ENCODE assay signal across 1 cellular context in the genomic region with DNA sequence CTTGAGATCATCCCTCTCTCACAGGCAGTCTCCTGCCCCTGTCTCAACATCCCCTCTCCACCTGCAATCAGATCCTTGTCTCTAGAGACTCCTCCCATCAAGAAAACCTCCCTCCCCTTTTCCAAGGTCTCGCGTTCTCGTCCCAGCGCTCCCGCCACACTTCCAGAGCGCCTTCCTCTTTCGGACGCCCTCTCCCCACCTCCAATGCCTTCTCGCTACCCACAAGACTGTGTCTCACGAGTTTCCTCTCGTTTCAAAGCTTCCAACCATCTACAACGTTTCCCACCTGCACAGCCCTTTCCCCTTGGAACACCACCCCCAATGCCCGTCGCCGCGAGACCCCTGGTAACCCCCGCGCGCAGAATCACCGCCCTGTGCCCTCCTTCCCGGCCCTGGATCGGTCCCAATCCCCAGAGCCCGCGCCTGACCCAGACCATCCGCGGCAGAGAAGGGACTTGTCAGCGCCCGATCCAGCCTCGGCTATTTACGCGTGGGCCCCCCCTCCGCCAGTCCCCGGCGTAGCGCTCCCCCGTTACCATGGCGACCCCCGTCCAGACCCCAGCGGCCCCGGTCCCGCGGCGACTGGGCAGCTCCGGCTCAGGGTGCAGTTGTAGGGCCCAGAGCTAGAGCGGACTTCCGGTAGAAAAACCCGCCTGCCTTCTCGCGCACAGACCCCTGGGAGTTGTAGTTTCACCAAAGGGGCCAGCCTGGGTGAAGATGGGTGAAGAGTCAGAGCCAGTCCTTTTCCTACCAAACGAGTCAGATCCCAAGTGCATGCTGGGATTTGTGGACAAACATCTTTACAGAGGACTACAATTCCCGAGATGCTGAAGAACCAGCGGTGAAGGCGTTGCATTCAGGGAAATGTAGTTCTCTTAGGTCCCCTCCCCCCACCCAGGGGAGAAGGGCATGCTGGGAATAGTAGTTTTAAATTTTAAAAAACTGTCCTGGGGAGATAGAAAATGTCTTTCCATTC.
TF ChIP-seq lines count a peak whose summit lies in the region.

A gene (minus strand): TSS at position 619 of the 976 bp plus-strand sequence. CDS start 80 bp downstream, at position 539.

TF ChIP-seq in K562, 482 proteins besides CTCF, POLR2A, EP300 and RAD21 (continued from another document and continues in another):
- TF ChIP-seq HNRNPLL (IDR thresholded peaks at IDR 0.05; ENCODE audit: low read depth, low read length, poor library complexity, severe bottlenecking) = peak; percentile 37
- TF ChIP-seq SRSF7 (optimal IDR thresholded peaks at IDR 0.05; ENCODE audit: low read depth, low read length) = no peak
- TF ChIP-seq, protein P1, sequence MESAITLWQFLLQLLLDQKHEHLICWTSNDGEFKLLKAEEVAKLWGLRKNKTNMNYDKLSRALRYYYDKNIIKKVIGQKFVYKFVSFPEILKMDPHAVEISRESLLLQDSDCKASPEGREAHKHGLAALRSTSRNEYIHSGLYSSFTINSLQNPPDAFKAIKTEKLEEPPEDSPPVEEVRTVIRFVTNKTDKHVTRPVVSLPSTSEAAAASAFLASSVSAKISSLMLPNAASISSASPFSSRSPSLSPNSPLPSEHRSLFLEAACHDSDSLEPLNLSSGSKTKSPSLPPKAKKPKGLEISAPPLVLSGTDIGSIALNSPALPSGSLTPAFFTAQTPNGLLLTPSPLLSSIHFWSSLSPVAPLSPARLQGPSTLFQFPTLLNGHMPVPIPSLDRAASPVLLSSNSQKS (CRISPR knock-in tag; IDR thresholded peaks at IDR 0.05) = no peak
- TF ChIP-seq, protein P2, sequence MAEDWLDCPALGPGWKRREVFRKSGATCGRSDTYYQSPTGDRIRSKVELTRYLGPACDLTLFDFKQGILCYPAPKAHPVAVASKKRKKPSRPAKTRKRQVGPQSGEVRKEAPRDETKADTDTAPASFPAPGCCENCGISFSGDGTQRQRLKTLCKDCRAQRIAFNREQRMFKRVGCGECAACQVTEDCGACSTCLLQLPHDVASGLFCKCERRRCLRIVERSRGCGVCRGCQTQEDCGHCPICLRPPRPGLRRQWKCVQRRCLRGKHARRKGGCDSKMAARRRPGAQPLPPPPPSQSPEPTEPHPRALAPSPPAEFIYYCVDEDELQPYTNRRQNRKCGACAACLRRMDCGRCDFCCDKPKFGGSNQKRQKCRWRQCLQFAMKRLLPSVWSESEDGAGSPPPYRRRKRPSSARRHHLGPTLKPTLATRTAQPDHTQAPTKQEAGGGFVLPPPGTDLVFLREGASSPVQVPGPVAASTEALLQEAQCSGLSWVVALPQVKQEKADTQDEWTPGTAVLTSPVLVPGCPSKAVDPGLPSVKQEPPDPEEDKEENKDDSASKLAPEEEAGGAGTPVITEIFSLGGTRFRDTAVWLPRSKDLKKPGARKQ (CRISPR knock-in tag; IDR thresholded peaks at IDR 0.05) = no peak
- peak; percentile 98 for TF ChIP-seq ZNF143 (CRISPR knock-in tag; IDR thresholded peaks at IDR 0.05)
- peak; percentile 43; the same call in 1 of the 2 replicates for TF ChIP-seq ZNF384 (IDR thresholded peaks at IDR 0.05; ENCODE audit: low read depth, low read length)
- TF ChIP-seq, protein P3, sequence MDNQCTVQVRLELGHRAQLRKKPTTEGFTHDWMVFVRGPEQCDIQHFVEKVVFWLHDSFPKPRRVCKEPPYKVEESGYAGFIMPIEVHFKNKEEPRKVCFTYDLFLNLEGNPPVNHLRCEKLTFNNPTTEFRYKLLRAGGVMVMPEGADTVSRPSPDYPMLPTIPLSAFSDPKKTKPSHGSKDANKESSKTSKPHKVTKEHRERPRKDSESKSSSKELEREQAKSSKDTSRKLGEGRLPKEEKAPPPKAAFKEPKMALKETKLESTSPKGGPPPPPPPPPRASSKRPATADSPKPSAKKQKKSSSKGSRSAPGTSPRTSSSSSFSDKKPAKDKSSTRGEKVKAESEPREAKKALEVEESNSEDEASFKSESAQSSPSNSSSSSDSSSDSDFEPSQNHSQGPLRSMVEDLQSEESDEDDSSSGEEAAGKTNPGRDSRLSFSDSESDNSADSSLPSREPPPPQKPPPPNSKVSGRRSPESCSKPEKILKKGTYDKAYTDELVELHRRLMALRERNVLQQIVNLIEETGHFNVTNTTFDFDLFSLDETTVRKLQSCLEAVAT (IDR thresholded peaks at IDR 0.05) = peak; percentile 9 to 51; a peak in 1 of 4 replicates
- TF ChIP-seq, protein P4, sequence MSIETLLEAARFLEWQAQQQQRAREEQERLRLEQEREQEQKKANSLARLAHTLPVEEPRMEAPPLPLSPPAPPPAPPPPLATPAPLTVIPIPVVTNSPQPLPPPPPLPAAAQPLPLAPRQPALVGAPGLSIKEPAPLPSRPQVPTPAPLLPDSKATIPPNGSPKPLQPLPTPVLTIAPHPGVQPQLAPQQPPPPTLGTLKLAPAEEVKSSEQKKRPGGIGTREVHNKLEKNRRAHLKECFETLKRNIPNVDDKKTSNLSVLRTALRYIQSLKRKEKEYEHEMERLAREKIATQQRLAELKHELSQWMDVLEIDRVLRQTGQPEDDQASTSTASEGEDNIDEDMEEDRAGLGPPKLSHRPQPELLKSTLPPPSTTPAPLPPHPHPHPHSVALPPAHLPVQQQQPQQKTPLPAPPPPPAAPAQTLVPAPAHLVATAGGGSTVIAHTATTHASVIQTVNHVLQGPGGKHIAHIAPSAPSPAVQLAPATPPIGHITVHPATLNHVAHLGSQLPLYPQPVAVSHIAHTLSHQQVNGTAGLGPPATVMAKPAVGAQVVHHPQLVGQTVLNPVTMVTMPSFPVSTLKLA (conservative IDR thresholded peaks at IDR 0.05) = peak in 1 of 2 experiments; percentile 78; a peak in 2 of 4 replicates
- TF ChIP-seq BDP1 (IDR thresholded peaks at IDR 0.05; ENCODE audit: insufficient read depth, insufficient read length) = no peak
- TF ChIP-seq, protein P5, sequence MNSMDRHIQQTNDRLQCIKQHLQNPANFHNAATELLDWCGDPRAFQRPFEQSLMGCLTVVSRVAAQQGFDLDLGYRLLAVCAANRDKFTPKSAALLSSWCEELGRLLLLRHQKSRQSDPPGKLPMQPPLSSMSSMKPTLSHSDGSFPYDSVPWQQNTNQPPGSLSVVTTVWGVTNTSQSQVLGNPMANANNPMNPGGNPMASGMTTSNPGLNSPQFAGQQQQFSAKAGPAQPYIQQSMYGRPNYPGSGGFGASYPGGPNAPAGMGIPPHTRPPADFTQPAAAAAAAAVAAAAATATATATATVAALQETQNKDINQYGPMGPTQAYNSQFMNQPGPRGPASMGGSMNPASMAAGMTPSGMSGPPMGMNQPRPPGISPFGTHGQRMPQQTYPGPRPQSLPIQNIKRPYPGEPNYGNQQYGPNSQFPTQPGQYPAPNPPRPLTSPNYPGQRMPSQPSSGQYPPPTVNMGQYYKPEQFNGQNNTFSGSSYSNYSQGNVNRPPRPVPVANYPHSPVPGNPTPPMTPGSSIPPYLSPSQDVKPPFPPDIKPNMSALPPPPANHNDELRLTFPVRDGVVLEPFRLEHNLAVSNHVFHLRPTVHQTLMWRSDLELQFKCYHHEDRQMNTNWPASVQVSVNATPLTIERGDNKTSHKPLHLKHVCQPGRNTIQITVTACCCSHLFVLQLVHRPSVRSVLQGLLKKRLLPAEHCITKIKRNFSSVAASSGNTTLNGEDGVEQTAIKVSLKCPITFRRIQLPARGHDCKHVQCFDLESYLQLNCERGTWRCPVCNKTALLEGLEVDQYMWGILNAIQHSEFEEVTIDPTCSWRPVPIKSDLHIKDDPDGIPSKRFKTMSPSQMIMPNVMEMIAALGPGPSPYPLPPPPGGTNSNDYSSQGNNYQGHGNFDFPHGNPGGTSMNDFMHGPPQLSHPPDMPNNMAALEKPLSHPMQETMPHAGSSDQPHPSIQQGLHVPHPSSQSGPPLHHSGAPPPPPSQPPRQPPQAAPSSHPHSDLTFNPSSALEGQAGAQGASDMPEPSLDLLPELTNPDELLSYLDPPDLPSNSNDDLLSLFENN (IDR thresholded peaks at IDR 0.05; ENCODE audit: low read depth in 2 of 2, low read length in 2 of 2) = peak; percentile 5 to 43; a peak in 2 of 4 replicates
- no peak for TF ChIP-seq ZNF282 (CRISPR knock-in tag; IDR thresholded peaks at IDR 0.05)
- TF ChIP-seq DDX20 (tag; IDR thresholded peaks at IDR 0.05; ENCODE audit: low read depth) = peak; percentile 77; the same call in 1 of the 2 replicates
- TF ChIP-seq YY1 (IDR thresholded peaks at IDR 0.05; ENCODE audit: borderline replicate concordance in 1 of 3, control insufficient read depth in 1 of 3, extremely low read depth in 1 of 3, insufficient read depth in 3 of 3, insufficient read length in 1 of 3, insufficient replicate concordance in 2 of 3, low read depth in 1 of 3, low read length in 2 of 3) = peak in 1 of 3 experiments; percentile 62
- no peak for TF ChIP-seq SAFB2 (IDR thresholded peaks at IDR 0.05; ENCODE audit: borderline replicate concordance, low read depth, low read length, severe bottlenecking)
- TF ChIP-seq BACH1 (tag; IDR thresholded peaks at IDR 0.05) = peak; percentile 95
- TF ChIP-seq ZNF77 (CRISPR knock-in tag; IDR thresholded peaks at IDR 0.05) = no peak
- 0 out of 4 replicates have a peak, but pooled peaks of 1 of the 2 experiments have one; percentile 44 for TF ChIP-seq SRF (CRISPR knock-in tag; IDR thresholded peaks at IDR 0.05)
- TF ChIP-seq, protein P6, sequence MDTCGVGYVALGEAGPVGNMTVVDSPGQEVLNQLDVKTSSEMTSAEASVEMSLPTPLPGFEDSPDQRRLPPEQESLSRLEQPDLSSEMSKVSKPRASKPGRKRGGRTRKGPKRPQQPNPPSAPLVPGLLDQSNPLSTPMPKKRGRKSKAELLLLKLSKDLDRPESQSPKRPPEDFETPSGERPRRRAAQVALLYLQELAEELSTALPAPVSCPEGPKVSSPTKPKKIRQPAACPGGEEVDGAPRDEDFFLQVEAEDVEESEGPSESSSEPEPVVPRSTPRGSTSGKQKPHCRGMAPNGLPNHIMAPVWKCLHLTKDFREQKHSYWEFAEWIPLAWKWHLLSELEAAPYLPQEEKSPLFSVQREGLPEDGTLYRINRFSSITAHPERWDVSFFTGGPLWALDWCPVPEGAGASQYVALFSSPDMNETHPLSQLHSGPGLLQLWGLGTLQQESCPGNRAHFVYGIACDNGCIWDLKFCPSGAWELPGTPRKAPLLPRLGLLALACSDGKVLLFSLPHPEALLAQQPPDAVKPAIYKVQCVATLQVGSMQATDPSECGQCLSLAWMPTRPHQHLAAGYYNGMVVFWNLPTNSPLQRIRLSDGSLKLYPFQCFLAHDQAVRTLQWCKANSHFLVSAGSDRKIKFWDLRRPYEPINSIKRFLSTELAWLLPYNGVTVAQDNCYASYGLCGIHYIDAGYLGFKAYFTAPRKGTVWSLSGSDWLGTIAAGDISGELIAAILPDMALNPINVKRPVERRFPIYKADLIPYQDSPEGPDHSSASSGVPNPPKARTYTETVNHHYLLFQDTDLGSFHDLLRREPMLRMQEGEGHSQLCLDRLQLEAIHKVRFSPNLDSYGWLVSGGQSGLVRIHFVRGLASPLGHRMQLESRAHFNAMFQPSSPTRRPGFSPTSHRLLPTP (IDR thresholded peaks at IDR 0.05; ENCODE audit: borderline replicate concordance, extremely low read depth, insufficient read length) = no peak
- TF ChIP-seq, protein P7, sequence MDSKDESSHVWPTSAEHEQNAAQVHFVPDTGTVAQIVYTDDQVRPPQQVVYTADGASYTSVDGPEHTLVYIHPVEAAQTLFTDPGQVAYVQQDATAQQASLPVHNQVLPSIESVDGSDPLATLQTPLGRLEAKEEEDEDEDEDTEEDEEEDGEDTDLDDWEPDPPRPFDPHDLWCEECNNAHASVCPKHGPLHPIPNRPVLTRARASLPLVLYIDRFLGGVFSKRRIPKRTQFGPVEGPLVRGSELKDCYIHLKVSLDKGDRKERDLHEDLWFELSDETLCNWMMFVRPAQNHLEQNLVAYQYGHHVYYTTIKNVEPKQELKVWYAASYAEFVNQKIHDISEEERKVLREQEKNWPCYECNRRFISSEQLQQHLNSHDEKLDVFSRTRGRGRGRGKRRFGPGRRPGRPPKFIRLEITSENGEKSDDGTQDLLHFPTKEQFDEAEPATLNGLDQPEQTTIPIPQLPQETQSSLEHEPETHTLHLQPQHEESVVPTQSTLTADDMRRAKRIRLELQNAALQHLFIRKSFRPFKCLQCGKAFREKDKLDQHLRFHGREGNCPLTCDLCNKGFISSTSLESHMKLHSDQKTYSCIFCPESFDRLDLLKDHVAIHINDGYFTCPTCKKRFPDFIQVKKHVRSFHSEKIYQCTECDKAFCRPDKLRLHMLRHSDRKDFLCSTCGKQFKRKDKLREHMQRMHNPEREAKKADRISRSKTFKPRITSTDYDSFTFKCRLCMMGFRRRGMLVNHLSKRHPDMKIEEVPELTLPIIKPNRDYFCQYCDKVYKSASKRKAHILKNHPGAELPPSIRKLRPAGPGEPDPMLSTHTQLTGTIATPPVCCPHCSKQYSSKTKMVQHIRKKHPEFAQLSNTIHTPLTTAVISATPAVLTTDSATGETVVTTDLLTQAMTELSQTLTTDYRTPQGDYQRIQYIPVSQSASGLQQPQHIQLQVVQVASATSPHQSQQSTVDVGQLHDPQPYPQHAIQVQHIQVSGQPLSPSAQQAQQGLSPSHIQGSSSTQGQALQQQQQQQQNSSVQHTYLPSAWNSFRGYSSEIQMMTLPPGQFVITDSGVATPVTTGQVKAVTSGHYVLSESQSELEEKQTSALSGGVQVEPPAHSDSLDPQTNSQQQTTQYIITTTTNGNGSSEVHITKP (IDR thresholded peaks at IDR 0.05; ENCODE audit: partially characterized antibody) = no peak
- no peak for TF ChIP-seq NFE2L1 (tag; IDR thresholded peaks at IDR 0.05; ENCODE audit: borderline replicate concordance, low read depth)
- TF ChIP-seq, protein P8, sequence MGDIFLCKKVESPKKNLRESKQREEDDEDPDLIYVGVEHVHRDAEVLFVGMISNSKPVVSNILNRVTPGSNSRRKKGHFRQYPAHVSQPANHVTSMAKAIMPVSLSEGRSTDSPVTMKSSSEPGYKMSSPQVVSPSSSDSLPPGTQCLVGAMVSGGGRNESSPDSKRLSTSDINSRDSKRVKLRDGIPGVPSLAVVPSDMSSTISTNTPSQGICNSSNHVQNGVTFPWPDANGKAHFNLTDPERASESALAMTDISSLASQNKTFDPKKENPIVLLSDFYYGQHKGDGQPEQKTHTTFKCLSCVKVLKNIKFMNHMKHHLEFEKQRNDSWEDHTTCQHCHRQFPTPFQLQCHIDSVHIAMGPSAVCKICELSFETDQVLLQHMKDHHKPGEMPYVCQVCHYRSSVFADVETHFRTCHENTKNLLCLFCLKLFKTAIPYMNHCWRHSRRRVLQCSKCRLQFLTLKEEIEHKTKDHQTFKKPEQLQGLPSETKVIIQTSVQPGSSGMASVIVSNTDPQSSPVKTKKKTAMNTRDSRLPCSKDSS (IDR thresholded peaks at IDR 0.05; ENCODE audit: low read depth, partially characterized antibody) = no peak
- no peak for TF ChIP-seq NFIX (CRISPR knock-in tag; IDR thresholded peaks at IDR 0.05; ENCODE audit: low read depth)
- peak; percentile 99 for TF ChIP-seq ZNF644 (tag; IDR thresholded peaks at IDR 0.05; ENCODE audit: low read depth)
- no peak for TF ChIP-seq CBFA2T2 (conservative IDR thresholded peaks at IDR 0.05)
- TF ChIP-seq, protein P9, sequence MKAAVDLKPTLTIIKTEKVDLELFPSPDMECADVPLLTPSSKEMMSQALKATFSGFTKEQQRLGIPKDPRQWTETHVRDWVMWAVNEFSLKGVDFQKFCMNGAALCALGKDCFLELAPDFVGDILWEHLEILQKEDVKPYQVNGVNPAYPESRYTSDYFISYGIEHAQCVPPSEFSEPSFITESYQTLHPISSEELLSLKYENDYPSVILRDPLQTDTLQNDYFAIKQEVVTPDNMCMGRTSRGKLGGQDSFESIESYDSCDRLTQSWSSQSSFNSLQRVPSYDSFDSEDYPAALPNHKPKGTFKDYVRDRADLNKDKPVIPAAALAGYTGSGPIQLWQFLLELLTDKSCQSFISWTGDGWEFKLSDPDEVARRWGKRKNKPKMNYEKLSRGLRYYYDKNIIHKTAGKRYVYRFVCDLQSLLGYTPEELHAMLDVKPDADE (conservative IDR thresholded peaks at IDR 0.05; ENCODE audit: control insufficient read depth, low read depth, low read length) = peak; percentile 100
- TF ChIP-seq CBFB (CRISPR knock-in tag; IDR thresholded peaks at IDR 0.05) = no peak
- no peak for TF ChIP-seq STAG1 (CRISPR knock-in tag; IDR thresholded peaks at IDR 0.05; ENCODE audit: borderline replicate concordance)
- no peak for TF ChIP-seq PHTF2 (CRISPR knock-in tag; IDR thresholded peaks at IDR 0.05)
- TF ChIP-seq HOXB6 (CRISPR knock-in tag; IDR thresholded peaks at IDR 0.05; ENCODE audit: borderline replicate concordance) = no peak
- no peak for TF ChIP-seq HMG20A (CRISPR knock-in tag; conservative IDR thresholded peaks at IDR 0.05)
- TF ChIP-seq NFRKB (IDR thresholded peaks at IDR 0.05; ENCODE audit: low read depth) = peak; percentile 51; the same call in 1 of the 2 replicates
- no peak for TF ChIP-seq ZBED1 (IDR thresholded peaks at IDR 0.05)
